Comparison of ENCODE assay signal across 9 cellular contexts in the genomic region with DNA sequence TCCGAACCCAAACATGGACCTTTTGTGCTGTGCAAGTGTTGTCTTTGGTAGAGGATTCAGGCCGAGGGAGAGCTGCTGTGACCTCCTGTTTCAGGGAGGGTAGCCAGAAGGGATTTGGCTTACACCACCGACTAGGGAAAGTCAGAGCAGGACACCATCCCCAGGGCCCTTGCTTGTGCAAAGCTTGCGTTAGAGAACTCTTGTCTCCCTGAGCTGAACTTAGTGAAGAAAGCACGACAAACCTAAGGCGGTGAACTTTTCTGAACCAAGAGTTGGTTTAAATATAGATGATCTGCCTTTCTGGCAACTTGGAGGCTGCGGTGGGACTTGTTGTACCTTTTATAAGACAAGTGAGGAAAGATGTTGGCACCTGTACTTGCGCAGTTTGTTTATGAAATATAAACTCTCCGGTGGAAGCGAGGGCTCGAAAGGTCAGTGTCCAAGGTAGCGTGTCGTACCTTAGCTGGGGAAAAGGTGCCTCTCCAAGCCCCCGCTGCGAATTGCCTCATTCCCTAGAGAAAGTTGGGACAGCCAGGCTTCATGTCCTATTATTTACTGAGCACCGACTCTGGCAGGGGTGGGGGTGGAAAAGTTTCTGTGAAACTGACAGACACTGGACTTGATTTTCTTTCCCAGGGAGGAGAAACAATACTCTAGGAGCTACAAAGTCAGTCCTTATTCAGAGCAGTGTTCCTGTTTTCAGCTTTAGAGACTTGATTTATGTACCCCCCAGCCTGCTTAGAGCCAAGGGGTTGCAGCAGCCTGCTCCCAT. TPM values are rescaled to one million over a fixed set of nuclear protein-coding genes. Genes with fewer than 3 reads are reported as not detected.
DNase-seq lines count a peak whose midpoint lies in the region; ATAC-seq and TF ChIP-seq lines count a peak whose summit lies in the region.
"Had no signal": no experiment of that assay in that cellular context is flagged by ENCODE, and none has a peak within 500 bp of the region (broad histone marks: within the 10 kb centered on the region; RNA-seq: fewer than 3 reads in every experiment).

No MANE protein-coding gene starts in this region.

- TF ChIP-seq RAD21 in SK-N-SH (IDR thresholded peaks at IDR 0.05; ENCODE audit: low read length): no peak

- H3K18ac ChIP-seq in neuronal stem cell (ENCODE audit: low read length): peak overlapping the region; percentile 67

- no peak overlapping the region for H2AK5ac ChIP-seq in neuronal stem cell (ENCODE audit: low read depth, low read length)

- H2AFZ ChIP-seq in SK-N-SH (ENCODE audit: low read depth) (peak overlapping the region; percentile 8; the same call in 1 of the 2 replicates), neuronal stem cell (ENCODE audit: low read length) (peak overlapping the region; percentile 69)

- H3K79me2 ChIP-seq in SK-N-SH (ENCODE audit: insufficient read depth): peaks cover 44% of the 10 kb centered on the region

- POLR2A ChIA-PET in AG04450 (lab: Yijun Ruan, JAX) (interaction anchor here (1.7 kb wide), 1 partner anchor 11 kb away, joined by 6 read pairs; no protein-coding TSS in a partner anchor), SK-N-SH (lab: Yijun Ruan, JAX) (interaction anchor here (1.4 kb wide), 1 partner anchor 11 kb away, joined by 3 read pairs; no protein-coding TSS in a partner anchor)

- TF ChIP-seq POLR2A in gastroesophageal sphincter (IDR thresholded peaks at IDR 0.05): no peak

- H3K9ac ChIP-seq in SK-N-SH (peak overlapping the region; percentile 21; the same call in 1 of the 2 replicates), neuronal stem cell (ENCODE audit: low read depth, low read length, poor library complexity) (peak overlapping the region; percentile 50)

- H3K27me3 ChIP-seq in AG04450 (ENCODE audit: control insufficient read depth, insufficient read depth, low read length): no peaks in the 10 kb centered on the region
- H3K27me3 ChIP-seq in SK-N-SH (ENCODE audit: insufficient read depth): no peaks in the 10 kb centered on the region
- H3K27me3 ChIP-seq in gastroesophageal sphincter: no peaks in the 10 kb centered on the region
- no peaks in the 10 kb centered on the region for H3K27me3 ChIP-seq in neuronal stem cell (ENCODE audit: control insufficient read depth in 3 of 3, insufficient read depth in 3 of 3, low read depth in 1 of 3, low read length in 3 of 3)

- 80% methylated on average over 16 of the region's 16 CpGs for WGBS in SK-N-SH (ENCODE audit: low lambda C conversion rate)
- WGBS in gastroesophageal sphincter (ENCODE audit: low coverage in 1 of 2), 2 donors: 13 to 16% methylated on average over 10 to 13 of the region's 16 CpGs
- no CpG with 5 or more reads among the region's 16 CpGs for WGBS in neuronal stem cell (ENCODE audit: extremely low coverage in 2 of 2, insufficient read length in 2 of 2, insufficient replicate concordance in 1 of 2), 2 donors

- H2BK120ac ChIP-seq in neuronal stem cell (ENCODE audit: low read depth, low read length): no peak overlapping the region

- ATAC-seq in gastroesophageal sphincter: peak; percentile 72

- H3K36me3 ChIP-seq in SK-N-SH (replicated peaks in 1 of 2; ENCODE audit: control insufficient read depth in 1 of 2, insufficient read depth in 2 of 2, low read length in 1 of 2): no peaks in the 10 kb centered on the region
- no peaks in the 10 kb centered on the region for H3K36me3 ChIP-seq in gastroesophageal sphincter
- no peaks in the 10 kb centered on the region for H3K36me3 ChIP-seq in neuronal stem cell (replicated peaks in 1 of 2; ENCODE audit: control insufficient read depth in 2 of 2, insufficient read depth in 2 of 2, low read length in 2 of 2)

- H3K4me2 ChIP-seq in SK-N-SH: peak overlapping the region; percentile 75
- peak overlapping the region; percentile 27 for H3K4me2 ChIP-seq in neuronal stem cell (ENCODE audit: insufficient read depth, low read length, poor library complexity, severe bottlenecking)

- H3K4me3 ChIP-seq in AG04450 (ENCODE audit: low read depth, low read length) (peak overlapping the region; percentile 51), SK-N-SH (ENCODE audit: low read depth in 2 of 2, low read length in 1 of 2) (peak overlapping the region; percentile 34 to 37; a peak in 2 of 4 replicates), gastroesophageal sphincter (peak overlapping the region; percentile 51 to 52), neuronal stem cell (ENCODE audit: low read length in 2 of 2) (peak overlapping the region in 1 of 2 donors; percentile 50)

- H2BK12ac ChIP-seq in neuronal stem cell (ENCODE audit: low read length): no peak overlapping the region

- in situ Hi-C loops in KBM-7 (cut with MboI; ENCODE audit: low pct_unique_long_range_greater_than_20kb, low sequenced_read_pairs): no loop called here
- in situ Hi-C loops in G401 (cut with HindIII; ENCODE audit: low sequenced_read_pairs): no loop called here

- no peak overlapping the region for H3K14ac ChIP-seq in neuronal stem cell (ENCODE audit: low read length)

- H4K91ac ChIP-seq in neuronal stem cell (ENCODE audit: low read depth, low read length, poor library complexity): no peak overlapping the region

- peaks cover 18% of the 10 kb centered on the region for H3F3A ChIP-seq in SK-N-SH (replicated peaks; ENCODE audit: insufficient read depth)

- no peak overlapping the region for H4K8ac ChIP-seq in neuronal stem cell (ENCODE audit: low read depth, low read length)

- H3K23ac ChIP-seq in neuronal stem cell (ENCODE audit: low read depth, low read length, poor library complexity): no peak overlapping the region

- DNase-seq in AG04450 (ENCODE audit: low read depth, low spot score): no peak
- DNase-seq in SK-N-SH: no peak
- DNase-seq in neuronal stem cell (ENCODE audit: low spot score): no peak
- DNase-seq in NCI-H2196 (lab: John Stamatoyannopoulos, UW; ENCODE audit: unreplicated experiment): no peak
- no peak for DNase-seq in KBM-7
- no peak for DNase-seq in NCI-H1417 treated with DMSO at 0.1 percent for 48 hours (lab: John Stamatoyannopoulos, UW)
- DNase-seq in G401 (ENCODE audit: low spot score): no peak
- DNase-seq: NCI-H2107 had no signal

- H4K20me1 ChIP-seq in SK-N-SH (ENCODE audit: insufficient read depth): no peaks in the 10 kb centered on the region; the same call in 1 of the 2 replicates

- H2BK15ac ChIP-seq in neuronal stem cell (ENCODE audit: low read length): no peak overlapping the region

- no peaks in the 10 kb centered on the region for H3K79me1 ChIP-seq in neuronal stem cell (ENCODE audit: low read depth, low read length)

- no peaks in the 10 kb centered on the region for H3K9me2 ChIP-seq in SK-N-SH

- H3K27ac ChIP-seq in AG04450 (ENCODE audit: low read depth, low read length) (peak overlapping the region; percentile 47), SK-N-SH (ENCODE audit: low read depth in 2 of 2, low read length in 1 of 2) (peak overlapping the region; percentile 75 to 81), gastroesophageal sphincter (peak overlapping the region; percentile 95 to 99 (median 96)), neuronal stem cell (replicated peaks; ENCODE audit: low read length) (no peak overlapping the region)

- CTCF ChIA-PET in AG04450 (lab: Charles Lee) (interaction anchor here (1.5 kb wide), 1 partner anchor 22 kb away, joined by 6 read pairs; no protein-coding TSS in a partner anchor), SK-N-SH (lab: Yijun Ruan, JAX) (interaction anchor here (0.9 to 1.6 kb wide), 3 partner anchors 11 to 126 kb away, joined by 4 to 5 read pairs (median 4); no protein-coding TSS in a partner anchor)

- TF ChIP-seq EP300 in SK-N-SH (IDR thresholded peaks at IDR 0.05; ENCODE audit: borderline replicate concordance in 1 of 2, low read depth in 1 of 2, low read length in 1 of 2): no peak
- peak; percentile 81 for TF ChIP-seq EP300 in gastroesophageal sphincter (IDR thresholded peaks at IDR 0.05)

- no peak overlapping the region for H2BK5ac ChIP-seq in neuronal stem cell (ENCODE audit: low read length)

- H3K4me1 ChIP-seq in SK-N-SH (ENCODE audit: control insufficient read depth in 1 of 2, insufficient read depth in 2 of 2, low read depth in 1 of 2, low read length in 1 of 2) (peaks cover 42 to 46% of the 10 kb centered on the region in 2 experiments), gastroesophageal sphincter (peaks cover 28 to 100% (median 64%) of the 10 kb centered on the region in 3 donors), neuronal stem cell (ENCODE audit: control insufficient read depth in 2 of 2, insufficient read depth in 1 of 2, low read depth in 1 of 2, low read length in 2 of 2) (peaks cover 22 to 25% of the 10 kb centered on the region in 2 donors)

- TF ChIP-seq CTCF in AG04450 (IDR thresholded peaks at IDR 0.05; ENCODE audit: low read depth, low read length) (no peak), SK-N-SH (IDR thresholded peaks at IDR 0.05) (no peak), gastroesophageal sphincter (IDR thresholded peaks at IDR 0.05) (no peak)

- no peak overlapping the region for H3K4ac ChIP-seq in neuronal stem cell (ENCODE audit: low read length)

- no peaks in the 10 kb centered on the region for H3K9me3 ChIP-seq in AG04450 (ENCODE audit: control insufficient read depth, insufficient read depth, low read length)
- H3K9me3 ChIP-seq in SK-N-SH: no peaks in the 10 kb centered on the region
- no peaks in the 10 kb centered on the region for H3K9me3 ChIP-seq in gastroesophageal sphincter
- H3K9me3 ChIP-seq in neuronal stem cell (replicated peaks in 1 of 2; ENCODE audit: control insufficient read depth in 2 of 2, insufficient read depth in 1 of 2, low read depth in 1 of 2, low read length in 2 of 2): no peaks in the 10 kb centered on the region

TF ChIP-seq in SK-N-SH, 30 proteins besides CTCF, POLR2A, EP300 and RAD21 (continues in another document):
- no peak for TF ChIP-seq RXRA (IDR thresholded peaks at IDR 0.05; ENCODE audit: borderline replicate concordance, low read depth)

RNA-seq across cellular contexts. Expression of a gene that starts 31.6 kb away (rescaled TPM):
- polyA plus RNA-seq in AG04450 (2011; rRNA removed) (27.6 and 28.1 TPM in 2 replicates), SK-N-SH (2012; rRNA removed) (22.8 and 29.8 TPM in 2 replicates)
- 45.1 and 54.2 TPM in 2 replicates for polyA minus RNA-seq in AG04450 (2011; rRNA and poly(A)+ RNA removed)
- polyA plus RNA-seq in SK-N-SH (2012; cell fraction: cytosol; rRNA removed): 16.7 and 23.9 TPM in 2 replicates
- polyA plus RNA-seq in SK-N-SH (2012; cell fraction: nucleus; rRNA removed): 11.2 and 13.4 TPM in 2 replicates
- 100 to 1,000 TPM; 125 to 142 (median 132) TPM for total RNA-seq in gastroesophageal sphincter
- 20.1 TPM for polyA plus RNA-seq in neuronal stem cell (2013, experiment 1 of 2)
- 20.2 TPM for polyA plus RNA-seq in neuronal stem cell (2013, experiment 2 of 2)
- 13.6 and 16.6 TPM in 2 replicates for total RNA-seq in G401 (2014; rRNA removed; shearing (Covaris generic))
